10 cellular contexts compared by ENCODE assay signal in the genomic region with DNA sequence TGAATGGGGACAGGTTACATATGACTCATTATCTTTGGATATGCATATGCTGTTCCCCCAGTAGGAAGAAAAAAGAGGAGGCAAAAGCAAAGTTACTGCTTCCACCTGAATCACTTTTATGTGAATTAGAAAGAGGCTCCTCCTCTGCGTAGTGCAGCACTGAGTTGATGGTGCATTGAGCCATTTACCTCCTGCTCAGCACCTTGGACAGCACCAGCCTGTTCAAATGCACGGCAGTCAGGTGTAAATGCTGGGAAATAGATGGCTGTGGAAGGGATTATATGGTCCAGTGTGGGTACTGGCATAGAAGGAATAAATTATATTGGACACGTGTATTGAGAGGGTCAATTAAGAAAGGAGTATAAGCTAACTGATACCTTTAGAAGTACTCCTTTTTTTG.
A peak's percentile ranks its signal among the peaks of the same experiment; 100 is the strongest.
DNase-seq lines count a peak whose midpoint lies in the region; ATAC-seq and TF ChIP-seq lines count a peak whose summit lies in the region.
"Had no signal": no experiment of that assay in that cellular context is flagged by ENCODE, and none has a peak within 500 bp of the region (broad histone marks: within the 10 kb centered on the region; RNA-seq: fewer than 3 reads in every experiment).

No MANE protein-coding gene starts in this region.

- H3K4me1 Mint-ChIP-seq in CD14-positive monocyte: no peaks in the 10 kb centered on the region

- no peaks in the 10 kb centered on the region for H3K4me1 ChIP-seq in ovary (ENCODE audit: insufficient read depth)

- 1 to 5% (median 3%) methylated on average over 3 of the region's 3 CpGs for WGBS in ovary, 3 donors

- TF ChIP-seq CTCF in ovary (IDR thresholded peaks at IDR 0.05) (no peak), CD14-positive monocyte (IDR thresholded peaks at IDR 0.05) (no peak)

- TF ChIP-seq EP300 in ovary (IDR thresholded peaks at IDR 0.05): no peak

- no peak overlapping the region for H3K27ac Mint-ChIP-seq in CD14-positive monocyte

- peak; percentile 25 for DNase-seq in DMS 273 (lab: John Stamatoyannopoulos, UW; ENCODE audit: unreplicated experiment)
- no peak for DNase-seq in DMS 273 treated with DMSO at 0.1 percent for 48 hours (lab: John Stamatoyannopoulos, UW)
- DNase-seq in NAMALWA (ENCODE audit: low spot score): peak; percentile 18
- peak; percentile 13 to 23 for DNase-seq in dermis microvascular lymphatic vessel endothelial cell (ENCODE audit: low read depth in 2 of 2)
- DNase-seq in ovary: peak in 3 of 5 donors; percentile 24 to 31 (median 26)
- no peak for DNase-seq in CD14-positive monocyte (ENCODE audit: low spot score)
- no peak for DNase-seq in activated CD8-positive, alpha-beta memory T cell treated with anti-CD3 and anti-CD28 coated beads, Interleukin-2, amount 50 U/mL, for 48 hours
- DNase-seq: NCI-H446 treated with DMSO at 0.1 percent for 48 hours had no signal

- no peak for TF ChIP-seq POLR2A in ovary (IDR thresholded peaks at IDR 0.05)

- H3K27ac ChIP-seq in ovary: no peak overlapping the region
- H3K27ac ChIP-seq: 22Rv1 had no signal

- no peak overlapping the region for H3K4me3 Mint-ChIP-seq in CD14-positive monocyte

- H3K36me3 Mint-ChIP-seq in CD14-positive monocyte: no peaks in the 10 kb centered on the region

- no peaks in the 10 kb centered on the region for H3K36me3 ChIP-seq in ovary

- no peaks in the 10 kb centered on the region for H3K27me3 Mint-ChIP-seq in CD14-positive monocyte (ENCODE audit: low read depth in 3 of 3)

- ATAC-seq in HG03439 (IDR thresholded peaks at IDR 0.05; ENCODE audit: unreplicated experiment): no peak

- peaks cover 0 to 5% (median 0%) of the 10 kb centered on the region in 7 donors for H3K9me3 Mint-ChIP-seq in CD14-positive monocyte

- no peaks in the 10 kb centered on the region for H3K9me3 ChIP-seq in ovary

- no peak overlapping the region for H3K4me3 ChIP-seq in ovary

- no peaks in the 10 kb centered on the region for H3K27me3 ChIP-seq in ovary

- intact Hi-C loops in ovary (cut with DNase I) (no loop called here), CD14-positive monocyte (cut with micrococcal nuclease) (no loop called here)

Comparison
In these comparisons a context has a peak if more than half of its experiments do, and no peak if none do; other contexts are left out.
1. DNase-seq: peak in DMS 273 (single experiment), NAMALWA (single experiment), dermis microvascular lymphatic vessel endothelial cell (2 of 2) and ovary (3 of 5); none in DMS 273 treated with DMSO at 0.1 percent for 48 hours (single experiment), CD14-positive monocyte (single experiment) and activated CD8-positive, alpha-beta memory T cell treated with anti-CD3 and anti-CD28 coated beads, Interleukin-2, amount 50 U/mL, for 48 hours (single experiment).